In the genomic region with DNA sequence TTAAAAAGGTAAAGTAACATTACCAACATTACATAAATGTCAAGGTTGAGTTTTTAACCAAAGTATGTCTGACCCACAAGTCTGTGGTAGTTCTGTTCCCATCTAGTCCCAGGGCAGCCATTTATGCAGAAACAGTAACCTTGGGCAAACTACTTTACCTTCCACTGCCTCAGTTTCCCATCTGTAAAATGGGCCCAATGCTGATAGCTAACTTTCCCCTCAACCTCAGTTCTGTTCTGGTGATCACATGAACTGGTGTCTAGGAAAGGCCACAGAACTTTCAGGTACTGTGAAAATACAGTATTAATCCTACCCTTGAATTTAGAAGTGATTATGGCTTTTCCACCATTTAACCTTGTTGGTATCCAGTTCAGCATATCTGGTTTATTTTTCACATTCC, we compare ENCODE assay signal across 20 cellular contexts.
"Had no signal": no experiment of that assay in that cellular context is flagged by ENCODE, and none has a peak within 500 bp of the region (broad histone marks: within the 10 kb centered on the region; RNA-seq: fewer than 3 reads in every experiment).

No MANE protein-coding gene starts in this region.

- H3K36me3 Mint-ChIP-seq: immature natural killer cell had no signal

- H3K4me3 Mint-ChIP-seq: activated CD8-positive, alpha-beta T cell treated with anti-CD3 and anti-CD28 coated beads, Interleukin-2, amount 10 ng/mL, durations not matched to agents 7 days and 5 days; activated T-helper 1 cell treated with anti-CD3 and anti-CD28 coated beads, Interleukin-12 subunit alpha, Interleukin-12 subunit beta, Interleukin-2, Interleukin-4 antibody, amounts not matched to agents 30 ng/mL and 10 ng/mL and 1 ng/mL, durations not matched to agents 14 hours and 24 hours and 36 hours; immature natural killer cell; neural crest cell had no signal

- H3K9ac ChIP-seq: parathyroid adenoma had no signal

- ATAC-seq: activated CD8-positive, alpha-beta T cell treated with anti-CD3 and anti-CD28 coated beads, Interleukin-2, amount 10 ng/mL, durations not matched to agents 7 days and 5 days had no signal

- H3K27ac Mint-ChIP-seq: activated CD8-positive, alpha-beta T cell treated with anti-CD3 and anti-CD28 coated beads, Interleukin-2, amount 10 ng/mL, durations not matched to agents 7 days and 5 days; activated T-helper 1 cell treated with anti-CD3 and anti-CD28 coated beads, Interleukin-12 subunit alpha, Interleukin-12 subunit beta, Interleukin-2, Interleukin-4 antibody, amounts not matched to agents 30 ng/mL and 10 ng/mL and 1 ng/mL, durations not matched to agents 14 hours and 24 hours and 36 hours; immature natural killer cell had no signal

- DNase-seq: activated CD4-positive, alpha-beta T cell treated with anti-CD3 and anti-CD28 coated beads for 48 hours; activated CD8-positive, alpha-beta memory T cell treated with anti-CD3 and anti-CD28 coated beads, Interleukin-2, amount 50 U/mL, for 48 hours; activated CD8-positive, alpha-beta T cell treated with anti-CD3 and anti-CD28 coated beads, Interleukin-2, amount 10 ng/mL, durations not matched to agents 7 days and 5 days; activated naive CD4-positive, alpha-beta T cell treated with anti-CD3 and anti-CD28 coated beads, Interleukin-2, amount 50 U/mL, for 16 hours; adrenal gland; central memory CD4-positive, alpha-beta T cell; effector memory CD4-positive, alpha-beta T cell; immature natural killer cell; left colon; mammary epithelial cell; retina; stimulated activated CD4-positive, alpha-beta T cell treated with anti-CD3 and anti-CD28 coated beads, Interleukin-4, amount 100 ng/mL, for 4 hours; T-helper 1 cell; thyroid gland; WERI-Rb-1 had no signal

- H3K27ac ChIP-seq: adrenal gland, parathyroid adenoma, thyroid gland, WERI-Rb-1 had no signal

- H3K9me3 ChIP-seq: adrenal gland, thyroid gland had no signal

- H3K27me3 ChIP-seq: adrenal gland, thyroid gland had no signal

- H3K36me3 ChIP-seq: adrenal gland, thyroid gland, WERI-Rb-1 had no signal

- H3K4me3 ChIP-seq: adrenal gland, coronary artery, SK-N-MC, thyroid gland had no signal

- H3K79me2 ChIP-seq: parathyroid adenoma had no signal

- H2AFZ ChIP-seq: parathyroid adenoma had no signal

- H3K9me3 Mint-ChIP-seq: activated T-helper 1 cell treated with anti-CD3 and anti-CD28 coated beads, Interleukin-12 subunit alpha, Interleukin-12 subunit beta, Interleukin-2, Interleukin-4 antibody, amounts not matched to agents 30 ng/mL and 10 ng/mL and 1 ng/mL, durations not matched to agents 14 hours and 24 hours and 36 hours; immature natural killer cell had no signal
